19 cellular contexts compared by ENCODE assay signal in genomic region chr7:24801910-24802699, GRCh38. TPM values are rescaled to one million over a fixed set of nuclear protein-coding genes. Genes with fewer than 3 reads are reported as not detected.
DNase-seq lines count a peak whose midpoint lies in the region; ATAC-seq, FAIRE-seq and TF ChIP-seq lines count a peak whose summit lies in the region.
"Had no signal": no experiment of that assay in that cellular context is flagged by ENCODE, and none has a peak within 500 bp of the region (broad histone marks: within the 10 kb centered on the region; RNA-seq: fewer than 3 reads in every experiment).

No MANE protein-coding gene starts in this region.

- H3F3A ChIP-seq in neural cell (ENCODE audit: insufficient read depth, low read length, poor library complexity, severe bottlenecking), result no peaks in the 10 kb centered on the region

- H3K4me1 Mint-ChIP-seq in brain, result peaks cover 32% of the 10 kb centered on the region
- H3K4me1 Mint-ChIP-seq in activated CD8-positive, alpha-beta T cell treated with anti-CD3 and anti-CD28 coated beads, Interleukin-2, amount 10 ng/mL, durations not matched to agents 7 days and 5 days (ENCODE audit: low read depth), result peaks cover 10% of the 10 kb centered on the region
- H3K4me1 Mint-ChIP-seq: B cell had no signal

- TF ChIP-seq RAD21 in IMR-90 (IDR thresholded peaks at IDR 0.05; ENCODE audit: low read length) (no peak), neural cell (conservative IDR thresholded peaks at IDR 0.05) (no peak)

- peak; percentile 73 for ATAC-seq in IMR-90 (ENCODE audit: low read depth)
- no peak for ATAC-seq in GM21737 (IDR thresholded peaks at IDR 0.05; ENCODE audit: unreplicated experiment)
- no peak for ATAC-seq in HG03108 (IDR thresholded peaks at IDR 0.05; ENCODE audit: unreplicated experiment)
- ATAC-seq in activated CD8-positive, alpha-beta T cell treated with anti-CD3 and anti-CD28 coated beads, Interleukin-2, amount 10 ng/mL, durations not matched to agents 7 days and 5 days, result no peak
- ATAC-seq: CD8-positive, alpha-beta T cell had no signal

- no peak overlapping the region for H2AK9ac ChIP-seq in IMR-90 (replicated peaks; ENCODE audit: low read depth, low read length, poor library complexity)

- H3K36me3 Mint-ChIP-seq in brain, result peaks cover 24% of the 10 kb centered on the region
- peaks cover 64% of the 10 kb centered on the region for H3K36me3 Mint-ChIP-seq in activated CD8-positive, alpha-beta T cell treated with anti-CD3 and anti-CD28 coated beads, Interleukin-2, amount 10 ng/mL, durations not matched to agents 7 days and 5 days (ENCODE audit: low read depth)

- H3K27ac ChIP-seq in IMR-90 (ENCODE audit: insufficient read depth, low read length), result peak overlapping the region; percentile 60
- H3K27ac ChIP-seq in neural cell (ENCODE audit: low read length), result peak overlapping the region; percentile 73
- H3K27ac ChIP-seq: BLaER1 treated with 17β-estradiol and CSF1 and Interleukin-3, amounts not matched to agents 10 nM and 100 nM; GM23248 had no signal

- CTCF ChIA-PET in IMR-90 (lab: Yijun Ruan, JAX), result interaction anchor here (0.5 to 3.2 kb wide), 3 partner anchors 11 to 426 kb away, joined by 3 to 11 read pairs (median 3); partner anchors contain the start of gene NPVF
- CTCF ChIA-PET in activated CD8-positive, alpha-beta T cell treated with anti-CD3 and anti-CD28 coated beads, Interleukin-2, amount 10 ng/mL, durations not matched to agents 7 days and 5 days (lab: Charles Lee), result interaction anchor here (1.3 to 3.1 kb wide), 3 partner anchors 10 to 18 kb away, joined by 5 to 22 read pairs (median 9); no protein-coding TSS in a partner anchor

- POLR2A ChIA-PET in IMR-90 (lab: Charles Lee; ENCODE audit: unreplicated experiment), result no interaction called here
- POLR2A ChIA-PET in activated CD8-positive, alpha-beta T cell treated with anti-CD3 and anti-CD28 coated beads, Interleukin-2, amount 10 ng/mL, durations not matched to agents 7 days and 5 days (lab: Charles Lee), result interaction anchor here (0.6 kb wide), 1 partner anchor 10 kb away, joined by 3 read pairs; no protein-coding TSS in a partner anchor

- no peaks in the 10 kb centered on the region for H3K9me2 ChIP-seq in neural cell (ENCODE audit: insufficient read depth, low read length)

- H3K4me1 ChIP-seq in IMR-90 (ENCODE audit: control insufficient read depth, insufficient read depth, low read length), result peaks cover 4% of the 10 kb centered on the region; the same call in 1 of the 2 replicates
- H3K4me1 ChIP-seq: BLaER1 treated with 17β-estradiol and CSF1 and Interleukin-3, amounts not matched to agents 10 nM and 100 nM had no signal

- no peak overlapping the region for H2AK5ac ChIP-seq in IMR-90 (ENCODE audit: low read depth, low read length)

- H3K4ac ChIP-seq in IMR-90 (ENCODE audit: low read depth, low read length), result no peak overlapping the region

- H2BK5ac ChIP-seq in IMR-90 (ENCODE audit: low read depth, low read length, poor library complexity, severe bottlenecking), result no peak overlapping the region

- H3K14ac ChIP-seq in IMR-90 (replicated peaks; ENCODE audit: low read depth, low read length), result no peak overlapping the region

- no peak overlapping the region for H2BK120ac ChIP-seq in IMR-90 (ENCODE audit: low read depth, low read length)

- FAIRE-seq in H54 (lab: Jason Lieb, UNC), result peak; percentile 45
- FAIRE-seq: GM12891, GM19239 had no signal

- dilution Hi-C loops in IMR-90 (cut with HindIII; ENCODE audit: low sequenced_read_pairs, unreplicated experiment), result loop anchor here (25.0 kb wide), 1 partner anchor 285 kb away; no protein-coding TSS in a partner anchor

- peak; percentile 57 for TF ChIP-seq EP300 in neural cell (conservative IDR thresholded peaks at IDR 0.05; ENCODE audit: poor library complexity, severe bottlenecking)

- intact Hi-C loops in IMR-90 (cut with micrococcal nuclease), result loop anchor here (10.0 kb wide), 1 partner anchor 97 kb away; no protein-coding TSS in a partner anchor

- H4K20me1 ChIP-seq in IMR-90 (ENCODE audit: insufficient read depth, low read length), result no peaks in the 10 kb centered on the region
- H4K20me1 ChIP-seq in neural cell (ENCODE audit: insufficient read depth), result no peaks in the 10 kb centered on the region
- H4K20me1 ChIP-seq: BLaER1 treated with 17β-estradiol and CSF1 and Interleukin-3, amounts not matched to agents 10 nM and 100 nM had no signal

- H2BK15ac ChIP-seq in IMR-90 (ENCODE audit: low read depth, low read length), result no peak overlapping the region

- no peak overlapping the region for H3K4me2 ChIP-seq in IMR-90 (ENCODE audit: low read depth, low read length)
- no peak overlapping the region for H3K4me2 ChIP-seq in neural cell (ENCODE audit: low read length)
- H3K4me2 ChIP-seq: BLaER1 treated with 17β-estradiol and CSF1 and Interleukin-3, amounts not matched to agents 10 nM and 100 nM had no signal

- H3K18ac ChIP-seq in IMR-90 (ENCODE audit: low read depth, low read length), result no peak overlapping the region; the same call in 1 of the 2 replicates

- H3K9ac ChIP-seq in IMR-90 (ENCODE audit: low read depth, low read length), result no peak overlapping the region
- H3K9ac ChIP-seq in neural cell (ENCODE audit: low read length), result peak overlapping the region; percentile 3
- H3K9ac ChIP-seq: BLaER1 treated with 17β-estradiol and CSF1 and Interleukin-3, amounts not matched to agents 10 nM and 100 nM; GM23248 had no signal

- H3K79me1 ChIP-seq in IMR-90 (ENCODE audit: low read depth in 1 of 2, low read length in 2 of 2), result no peaks in the 10 kb centered on the region

- H3K9me3 ChIP-seq in IMR-90 (ENCODE audit: control insufficient read depth, insufficient read depth, low read length) (no peaks in the 10 kb centered on the region), neural cell (ENCODE audit: low read length) (no peaks in the 10 kb centered on the region)
- H3K9me3 ChIP-seq: BLaER1 treated with 17β-estradiol and CSF1 and Interleukin-3, amounts not matched to agents 10 nM and 100 nM had no signal

- H4K91ac ChIP-seq in IMR-90 (ENCODE audit: insufficient read depth, low read depth, low read length), result no peak overlapping the region

- H3K36me3 ChIP-seq in IMR-90 (ENCODE audit: control insufficient read depth, insufficient read depth, low read length) (peaks cover 7% of the 10 kb centered on the region), neural cell (ENCODE audit: insufficient read depth, low read length) (no peaks in the 10 kb centered on the region)

- H3K4me3 ChIP-seq in IMR-90 (ENCODE audit: insufficient read depth, low read depth, low read length) (no peak overlapping the region), neural cell (ENCODE audit: low read length) (no peak overlapping the region)
- H3K4me3 ChIP-seq: BLaER1 treated with 17β-estradiol and CSF1 and Interleukin-3, amounts not matched to agents 10 nM and 100 nM; GM23248 had no signal

- H3K56ac ChIP-seq in IMR-90 (ENCODE audit: extremely low read depth, insufficient read depth, low read length), result no peak overlapping the region

- H3K27me3 ChIP-seq in IMR-90 (ENCODE audit: control insufficient read depth, insufficient read depth, low read length), result no peaks in the 10 kb centered on the region
- H3K27me3 ChIP-seq in neural cell (ENCODE audit: insufficient read depth, low read depth, low read length), result no peaks in the 10 kb centered on the region
- H3K27me3 ChIP-seq: BLaER1 treated with 17β-estradiol and CSF1 and Interleukin-3, amounts not matched to agents 10 nM and 100 nM had no signal

- no peaks in the 10 kb centered on the region for H3K79me2 ChIP-seq in neural cell (replicated peaks; ENCODE audit: insufficient read depth, low read length)

- no peak overlapping the region for H3K23ac ChIP-seq in IMR-90 (ENCODE audit: low read depth, low read length)

- H3K4me3 Mint-ChIP-seq in brain, result no peak overlapping the region
- no peak overlapping the region for H3K4me3 Mint-ChIP-seq in activated CD8-positive, alpha-beta T cell treated with anti-CD3 and anti-CD28 coated beads, Interleukin-2, amount 10 ng/mL, durations not matched to agents 7 days and 5 days
- H3K4me3 Mint-ChIP-seq: B cell; CD8-positive, alpha-beta T cell had no signal

- WGBS in IMR-90 (ENCODE audit: extremely low coverage in 2 of 2, insufficient read length in 1 of 2), 2 experiments, result 90% methylated on average over 2 of the region's 7 CpGs; no CpG with 5 or more reads in 1 of the 2 experiments

- H3K9me3 Mint-ChIP-seq in brain, result peaks cover 0 to 4% (median 0%) of the 10 kb centered on the region in 5 experiments
- peaks cover 3% of the 10 kb centered on the region for H3K9me3 Mint-ChIP-seq in activated CD8-positive, alpha-beta T cell treated with anti-CD3 and anti-CD28 coated beads, Interleukin-2, amount 10 ng/mL, durations not matched to agents 7 days and 5 days (ENCODE audit: insufficient read depth)
- H3K9me3 Mint-ChIP-seq: CD8-positive, alpha-beta T cell had no signal

- H3K27me3 Mint-ChIP-seq in brain, result no peaks in the 10 kb centered on the region
- no peaks in the 10 kb centered on the region for H3K27me3 Mint-ChIP-seq in activated CD8-positive, alpha-beta T cell treated with anti-CD3 and anti-CD28 coated beads, Interleukin-2, amount 10 ng/mL, durations not matched to agents 7 days and 5 days (ENCODE audit: low read depth)
- H3K27me3 Mint-ChIP-seq: B cell had no signal

- TF ChIP-seq CTCF in IMR-90 (conservative IDR thresholded peaks at IDR 0.05; ENCODE audit: low read depth, low read length), result no peak
- no peak for TF ChIP-seq CTCF in brain (conservative IDR thresholded peaks at IDR 0.05)
- no peak for TF ChIP-seq CTCF in neural cell (IDR thresholded peaks at IDR 0.05; ENCODE audit: poor library complexity, severe bottlenecking)

- BruUV-seq in IMR-90 (replicated peaks; lab: Mats Ljungman, UMichigan), result no TSS peak

- no peak overlapping the region for H2BK20ac ChIP-seq in IMR-90 (ENCODE audit: low read depth, low read length)

- H3K27ac Mint-ChIP-seq in brain, result peak overlapping the region in 3 of 5 experiments; percentile 62 to 75 (median 69)
- no peak overlapping the region for H3K27ac Mint-ChIP-seq in activated CD8-positive, alpha-beta T cell treated with anti-CD3 and anti-CD28 coated beads, Interleukin-2, amount 10 ng/mL, durations not matched to agents 7 days and 5 days
- H3K27ac Mint-ChIP-seq: B cell; CD8-positive, alpha-beta T cell had no signal

- H3K9me1 ChIP-seq in IMR-90 (ENCODE audit: insufficient read depth, low read length), result no peaks in the 10 kb centered on the region

- H4K5ac ChIP-seq in IMR-90 (ENCODE audit: low read depth, low read length), result no peak overlapping the region

- in situ Hi-C loops in IMR-90 (cut with MboI; ENCODE audit: low sequenced_read_pairs), result no loop called here

- TF ChIP-seq POLR2A in H54 (IDR thresholded peaks at IDR 0.05; ENCODE audit: low read depth, low read length) (no peak), IMR-90 (IDR thresholded peaks at IDR 0.05; ENCODE audit: low read depth, low read length) (no peak)

- H4K8ac ChIP-seq in IMR-90 (ENCODE audit: low read depth in 2 of 2, low read length in 2 of 2), result no peak overlapping the region

- H2AFZ ChIP-seq in IMR-90 (replicated peaks; ENCODE audit: low read length, poor library complexity) (no peak overlapping the region), neural cell (ENCODE audit: low read depth, low read length) (no peak overlapping the region)
- H2AFZ ChIP-seq: GM23248 had no signal

- no peak for DNase-seq in H54 (ENCODE audit: insufficient read length, low spot score)
- peak; percentile 29 for DNase-seq in IMR-90
- no peak for DNase-seq in activated CD8-positive, alpha-beta T cell treated with anti-CD3 and anti-CD28 coated beads, Interleukin-2, amount 10 ng/mL, durations not matched to agents 7 days and 5 days
- DNase-seq: CD8-positive, alpha-beta T cell; DMS 273 treated with DMSO at 0.1 percent for 48 hours; DMS53; DND-41; GM23248; H7; KBM-7 had no signal

RNA-seq across cellular contexts. Expression of gene GSDME, which starts 44.8 kb away (rescaled TPM):
- 78.7 and 88.3 TPM in 2 replicates for total RNA-seq in IMR-90 (2012; rRNA removed)
- 71.5 and 75.2 TPM in 2 replicates for polyA plus RNA-seq in IMR-90 (2012; rRNA removed)
- 49.6 and 55.2 TPM in 2 replicates for polyA plus RNA-seq in IMR-90 (2012; cell fraction: cytosol; rRNA removed)
- polyA plus RNA-seq in IMR-90 (2012; cell fraction: nucleus; rRNA removed; ENCODE audit: low replicate concordance), result 50.0 and 117 TPM in 2 replicates
- 5.5 TPM for polyA plus RNA-seq in brain (ENCODE audit: insufficient read depth, low read depth, low replicate concordance)
- polyA plus RNA-seq in neural cell, result 42.9 and 47.4 TPM in 2 replicates
- 38.2 and 39.0 TPM in 2 replicates for polyA minus RNA-seq in neural cell
- 1 to 10 TPM; 2.9 to 3.0 TPM for total RNA-seq in activated CD8-positive, alpha-beta T cell treated with anti-CD3 and anti-CD28 coated beads, Interleukin-2, amount 10 ng/mL, durations not matched to agents 7 days and 5 days
- total RNA-seq: CD8-positive, alpha-beta T cell; HT-29 had no signal
